In genomic region chr11:23956586-23956985, GRCh38 we compare ENCODE assay signal across 28 cellular contexts.
"Had no signal": no experiment of that assay in that cellular context is flagged by ENCODE, and none has a peak within 500 bp of the region (broad histone marks: within the 10 kb centered on the region; RNA-seq: fewer than 3 reads in every experiment).

No MANE protein-coding gene starts in this region.

- DNase-seq: activated CD4-positive, alpha-beta T cell treated with anti-CD3 and anti-CD28 coated beads, Interleukin-2, amount 10 ng/mL, durations not matched to agents 24 days and 14 days; activated CD4-positive, alpha-beta T cell treated with anti-CD3 and anti-CD28 coated beads, Interleukin-2, amount 50 U/mL, for 4 hours; activated CD8-positive, alpha-beta T cell treated with anti-CD3 and anti-CD28 coated beads for 36 hours; activated gamma-delta T cell; activated naive CD4-positive, alpha-beta T cell treated with Interleukin-2 at 50 U/mL for 16 hours; activated naive CD8-positive, alpha-beta T cell treated with anti-CD3 and anti-CD28 coated beads, Interleukin-2, amount 10 ng/mL, durations not matched to agents 7 days and 5 days; activated T-cell treated with anti-CD3 and anti-CD28 coated beads, Interleukin-2, amount 50 U/mL, for 1 hour; amygdala; central memory CD4-positive, alpha-beta T cell; Karpas-422; MM.1S; MV-4-11; NCI-H1092; NCI-H1436 treated with DMSO at 0.1 percent for 48 hours; NCI-H1694 treated with DMSO at 0.1 percent for 48 hours; NCI-H2029; NCI-H345; NCI-H524 treated with DMSO at 0.1 percent for 48 hours; Peyer's patch; Right ventricle myocardium superior had no signal

- H3K4me1 ChIP-seq: ascending aorta, Peyer's patch had no signal

- H3K27me3 ChIP-seq: ascending aorta, Peyer's patch had no signal

- H3K9me3 ChIP-seq: ascending aorta, Peyer's patch had no signal

- FAIRE-seq: TTC549 had no signal

- H3K4me3 Mint-ChIP-seq: activated CD4-positive, alpha-beta T cell treated with anti-CD3 and anti-CD28 coated beads, Interleukin-2, amount 10 ng/mL, durations not matched to agents 24 days and 14 days; activated CD8-positive, alpha-beta T cell treated with anti-CD3 and anti-CD28 coated beads for 36 hours; activated naive CD4-positive, alpha-beta T cell treated with anti-CD3 and anti-CD28 coated beads, Interleukin-2, amount 50 U/mL, for 24 hours; activated naive CD8-positive, alpha-beta T cell treated with anti-CD3 and anti-CD28 coated beads, Interleukin-2, amount 10 ng/mL, durations not matched to agents 7 days and 5 days; brain; T-helper 1 cell treated with Interleukin-12 subunit alpha and Interleukin-12 subunit beta and Interleukin-4 antibody, amounts not matched to agents 30 μg/mL and 1 μg/mL, for 36 hours; T-helper 2 cell treated with Interferon-gamma antibody and Interleukin-4, amounts not matched to agents 5 μg/mL and 100 μg/mL, for 36 hours had no signal

- H3K27me3 Mint-ChIP-seq: activated CD4-positive, alpha-beta T cell treated with anti-CD3 and anti-CD28 coated beads, Interleukin-2, amount 10 ng/mL, durations not matched to agents 24 days and 14 days; activated CD8-positive, alpha-beta T cell treated with anti-CD3 and anti-CD28 coated beads for 36 hours; activated naive CD4-positive, alpha-beta T cell treated with anti-CD3 and anti-CD28 coated beads, Interleukin-2, amount 50 U/mL, for 24 hours; activated naive CD8-positive, alpha-beta T cell treated with anti-CD3 and anti-CD28 coated beads, Interleukin-2, amount 10 ng/mL, durations not matched to agents 7 days and 5 days had no signal

- H3K36me3 ChIP-seq: ascending aorta, Peyer's patch had no signal

- H3K27ac ChIP-seq: ascending aorta, Peyer's patch, SK-N-MC had no signal

- H3K9me3 Mint-ChIP-seq: activated CD4-positive, alpha-beta T cell treated with anti-CD3 and anti-CD28 coated beads, Interleukin-2, amount 10 ng/mL, durations not matched to agents 24 days and 14 days; activated naive CD4-positive, alpha-beta T cell treated with anti-CD3 and anti-CD28 coated beads, Interleukin-2, amount 50 U/mL, for 24 hours; activated naive CD8-positive, alpha-beta T cell treated with anti-CD3 and anti-CD28 coated beads, Interleukin-2, amount 10 ng/mL, durations not matched to agents 7 days and 5 days; brain; T-helper 2 cell treated with Interferon-gamma antibody and Interleukin-4, amounts not matched to agents 5 μg/mL and 100 μg/mL, for 36 hours had no signal

- H3K4me3 ChIP-seq: ascending aorta, Peyer's patch, SK-N-MC had no signal

- H3K27ac Mint-ChIP-seq: activated CD4-positive, alpha-beta T cell treated with anti-CD3 and anti-CD28 coated beads, Interleukin-2, amount 10 ng/mL, durations not matched to agents 24 days and 14 days; activated CD8-positive, alpha-beta T cell treated with anti-CD3 and anti-CD28 coated beads for 36 hours; activated naive CD4-positive, alpha-beta T cell treated with anti-CD3 and anti-CD28 coated beads, Interleukin-2, amount 50 U/mL, for 24 hours; activated naive CD8-positive, alpha-beta T cell treated with anti-CD3 and anti-CD28 coated beads, Interleukin-2, amount 10 ng/mL, durations not matched to agents 7 days and 5 days; activated T-helper 2 cell treated with anti-CD3 and anti-CD28 coated beads, Interferon-gamma antibody, Interleukin-2, Interleukin-4, amounts not matched to agents 10 μg/mL and 5 μg/mL and 100 μg/mL, durations not matched to agents 14 hours and 24 hours and 36 hours; brain; T-helper 1 cell treated with Interleukin-12 subunit alpha and Interleukin-12 subunit beta and Interleukin-4 antibody, amounts not matched to agents 30 μg/mL and 1 μg/mL, for 36 hours; T-helper 2 cell treated with Interferon-gamma antibody and Interleukin-4, amounts not matched to agents 5 μg/mL and 100 μg/mL, for 36 hours had no signal

- ATAC-seq: activated CD8-positive, alpha-beta T cell treated with anti-CD3 and anti-CD28 coated beads for 36 hours had no signal

- H3K4me1 Mint-ChIP-seq: activated CD4-positive, alpha-beta T cell treated with anti-CD3 and anti-CD28 coated beads, Interleukin-2, amount 10 ng/mL, durations not matched to agents 24 days and 14 days; activated naive CD4-positive, alpha-beta T cell treated with anti-CD3 and anti-CD28 coated beads, Interleukin-2, amount 50 U/mL, for 24 hours; activated naive CD8-positive, alpha-beta T cell treated with anti-CD3 and anti-CD28 coated beads, Interleukin-2, amount 10 ng/mL, durations not matched to agents 7 days and 5 days; brain had no signal

- H3K36me3 Mint-ChIP-seq: activated naive CD4-positive, alpha-beta T cell treated with anti-CD3 and anti-CD28 coated beads, Interleukin-2, amount 50 U/mL, for 24 hours; activated naive CD8-positive, alpha-beta T cell treated with anti-CD3 and anti-CD28 coated beads, Interleukin-2, amount 10 ng/mL, durations not matched to agents 7 days and 5 days; brain had no signal
